Comparison of ENCODE assay signal across 20 cellular contexts in genomic region chr14:75164809-75165208, GRCh38. TPM values are rescaled to one million over a fixed set of nuclear protein-coding genes. Genes with fewer than 3 reads are reported as not detected.
DNase-seq lines count a peak whose midpoint lies in the region; ATAC-seq and TF ChIP-seq lines count a peak whose summit lies in the region.
"Had no signal": no experiment of that assay in that cellular context is flagged by ENCODE, and none has a peak within 500 bp of the region (broad histone marks: within the 10 kb centered on the region; RNA-seq: fewer than 3 reads in every experiment).

No MANE protein-coding gene starts in this region.

- H3K27me3 ChIP-seq in dorsolateral prefrontal cortex (no peaks in the 10 kb centered on the region), parathyroid adenoma (ENCODE audit: control insufficient read depth, insufficient read depth, low read length) (no peaks in the 10 kb centered on the region), tibial nerve (no peaks in the 10 kb centered on the region), gastrocnemius medialis (no peaks in the 10 kb centered on the region)

- H3K4me1 ChIP-seq in parathyroid adenoma = peaks cover 35% of the 10 kb centered on the region
- peaks cover 0 to 97% (median 60%) of the 10 kb centered on the region in 4 donors for H3K4me1 ChIP-seq in tibial nerve
- peaks cover 58% of the 10 kb centered on the region in 2 donors for H3K4me1 ChIP-seq in gastrocnemius medialis

- ATAC-seq in activated T-cell treated with anti-CD3 and anti-CD28 coated beads, Interleukin-2, amount 50 U/mL, for 72 hours (replicated peaks in 1 of 2) = no peak
- ATAC-seq in gastrocnemius medialis = no peak
- no peak for ATAC-seq in GM19467 (IDR thresholded peaks at IDR 0.05; ENCODE audit: unreplicated experiment)

- no peak for DNase-seq in activated T-cell treated with anti-CD3 and anti-CD28 coated beads, Interleukin-2, amount 50 U/mL, for 24 hours
- DNase-seq in activated T-cell treated with anti-CD3 and anti-CD28 coated beads, Interleukin-2, amount 50 U/mL, for 72 hours = no peak
- no peak for DNase-seq in dorsolateral prefrontal cortex
- DNase-seq in tibial nerve (ENCODE audit: low spot score in 2 of 2) = no peak
- no peak for DNase-seq in HuH-7.5 (ENCODE audit: low spot score)
- no peak for DNase-seq in gastrocnemius medialis
- DNase-seq: HCEC 1CT, IMR-90, KG1, MM.1S, NCI-H2029, NCI-H446 treated with DMSO at 0.1 percent for 48 hours, NCI-H526, RPMI8226, SHP77 had no signal

- TF ChIP-seq CTCF in dorsolateral prefrontal cortex (IDR thresholded peaks at IDR 0.05 in 54 of 56, conservative IDR thresholded peaks at IDR 0.05 in 2 of 56; ENCODE audit: low read depth in 1 of 56, partially characterized antibody in 56 of 56) = no peak
- no peak for TF ChIP-seq CTCF in parathyroid adenoma (IDR thresholded peaks at IDR 0.05)
- no peak for TF ChIP-seq CTCF in tibial nerve (IDR thresholded peaks at IDR 0.05)
- no peak for TF ChIP-seq CTCF in gastrocnemius medialis (IDR thresholded peaks at IDR 0.05 in 4 of 5, conservative IDR thresholded peaks at IDR 0.05 in 1 of 5)

- H3K79me2 ChIP-seq in parathyroid adenoma = peaks cover 77% of the 10 kb centered on the region

- H3K27ac ChIP-seq in dorsolateral prefrontal cortex (peak overlapping the region; percentile 42 to 99 (median 93)), parathyroid adenoma (peak overlapping the region; percentile 16), tibial nerve (peak overlapping the region; percentile 62 to 100 (median 86)), gastrocnemius medialis (no peak overlapping the region)
- H3K27ac ChIP-seq: 22Rv1 had no signal

- H3K4me2 ChIP-seq in parathyroid adenoma (ENCODE audit: low read length) = no peak overlapping the region

- no peak overlapping the region for H3K9ac ChIP-seq in parathyroid adenoma

- in situ Hi-C loops in gastrocnemius medialis (cut with MboI; ENCODE audit: low sequenced_read_pairs in 4 of 4) = no loop called here

- TF ChIP-seq EP300 in tibial nerve (IDR thresholded peaks at IDR 0.05) = no peak

- H3K9me3 Mint-ChIP-seq in activated T-cell treated with anti-CD3 and anti-CD28 coated beads, Interleukin-2, amount 50 U/mL, for 24 hours = no peaks in the 10 kb centered on the region
- no peaks in the 10 kb centered on the region for H3K9me3 Mint-ChIP-seq in activated T-cell treated with anti-CD3 and anti-CD28 coated beads, Interleukin-2, amount 50 U/mL, for 72 hours

- H3K36me3 ChIP-seq in parathyroid adenoma (ENCODE audit: control insufficient read depth, insufficient read depth, low read length) (no peaks in the 10 kb centered on the region), tibial nerve (no peaks in the 10 kb centered on the region), gastrocnemius medialis (no peaks in the 10 kb centered on the region)

- peaks cover 20% of the 10 kb centered on the region for H3K36me3 Mint-ChIP-seq in activated T-cell treated with anti-CD3 and anti-CD28 coated beads, Interleukin-2, amount 50 U/mL, for 24 hours (ENCODE audit: low read depth)
- peaks cover 0 to 5% of the 10 kb centered on the region in 2 donors for H3K36me3 Mint-ChIP-seq in activated T-cell treated with anti-CD3 and anti-CD28 coated beads, Interleukin-2, amount 50 U/mL, for 72 hours (ENCODE audit: insufficient read depth in 2 of 2)

- H3K9me3 ChIP-seq in parathyroid adenoma (ENCODE audit: control insufficient read depth, low read length) (no peaks in the 10 kb centered on the region), tibial nerve (no peaks in the 10 kb centered on the region), gastrocnemius medialis (no peaks in the 10 kb centered on the region)

- peak overlapping the region; percentile 4 for H3K27ac Mint-ChIP-seq in activated T-cell treated with anti-CD3 and anti-CD28 coated beads, Interleukin-2, amount 50 U/mL, for 24 hours
- no peak overlapping the region for H3K27ac Mint-ChIP-seq in activated T-cell treated with anti-CD3 and anti-CD28 coated beads, Interleukin-2, amount 50 U/mL, for 72 hours
- H3K27ac Mint-ChIP-seq: B cell had no signal

- H3K4me3 Mint-ChIP-seq in activated T-cell treated with anti-CD3 and anti-CD28 coated beads, Interleukin-2, amount 50 U/mL, for 24 hours = no peak overlapping the region
- H3K4me3 Mint-ChIP-seq in activated T-cell treated with anti-CD3 and anti-CD28 coated beads, Interleukin-2, amount 50 U/mL, for 72 hours = no peak overlapping the region
- H3K4me3 Mint-ChIP-seq: B cell, CD14-positive monocyte had no signal

- no peak for TF ChIP-seq POLR2A in tibial nerve (IDR thresholded peaks at IDR 0.05)
- no peak for TF ChIP-seq POLR2A in gastrocnemius medialis (IDR thresholded peaks at IDR 0.05)

- intact Hi-C loops in dorsolateral prefrontal cortex (cut with DNase I) (loop anchor here in 1 of 2 donors (1.0 kb wide), 1 partner anchor 17 kb away; no protein-coding TSS in a partner anchor), gastrocnemius medialis (cut with DNase I; ENCODE audit: low total_unique reads) (no loop called here)

- H3K27me3 Mint-ChIP-seq in activated T-cell treated with anti-CD3 and anti-CD28 coated beads, Interleukin-2, amount 50 U/mL, for 24 hours = no peaks in the 10 kb centered on the region
- H3K27me3 Mint-ChIP-seq in activated T-cell treated with anti-CD3 and anti-CD28 coated beads, Interleukin-2, amount 50 U/mL, for 72 hours (ENCODE audit: low read depth) = no peaks in the 10 kb centered on the region
- H3K27me3 Mint-ChIP-seq: B cell had no signal

- no peak overlapping the region for H3K4me3 ChIP-seq in dorsolateral prefrontal cortex
- no peak overlapping the region for H3K4me3 ChIP-seq in parathyroid adenoma (ENCODE audit: low read depth, low read length)
- no peak overlapping the region for H3K4me3 ChIP-seq in tibial nerve
- H3K4me3 ChIP-seq in gastrocnemius medialis = no peak overlapping the region

- 90 to 94% methylated on average over 1 of the region's 1 CpG for WGBS in tibial nerve, 2 donors

- peaks cover 71% of the 10 kb centered on the region for H3K4me1 Mint-ChIP-seq in activated T-cell treated with anti-CD3 and anti-CD28 coated beads, Interleukin-2, amount 50 U/mL, for 24 hours (ENCODE audit: low read depth)
- H3K4me1 Mint-ChIP-seq in activated T-cell treated with anti-CD3 and anti-CD28 coated beads, Interleukin-2, amount 50 U/mL, for 72 hours (ENCODE audit: low read depth) = peaks cover 66% of the 10 kb centered on the region

- no peak overlapping the region for H2AFZ ChIP-seq in parathyroid adenoma

RNA-seq across cellular contexts. Expression of gene TMED10, which starts 11.6 kb away (rescaled TPM):
- 100 to 1,000 TPM; 187 to 235 TPM for total RNA-seq in activated T-cell treated with anti-CD3 and anti-CD28 coated beads, Interleukin-2, amount 50 U/mL, for 72 hours
- total RNA-seq in dorsolateral prefrontal cortex (100 to 1,000 TPM; 120 to 287 (median 172) TPM), tibial nerve (100 to 1,000 TPM; 262 to 296 (median 280) TPM), gastrocnemius medialis (100 to 1,000 TPM; 161 to 362 (median 255) TPM)

RNA-seq across cellular contexts. Expression of gene NEK9, which starts 38.0 kb away (rescaled TPM):
- total RNA-seq in activated T-cell treated with anti-CD3 and anti-CD28 coated beads, Interleukin-2, amount 50 U/mL, for 72 hours = 10 to 100 TPM; 64.1 to 77.5 TPM
- 100 to 1,000 TPM in 7 of 120 experiments, 10 to 100 TPM in 113; 54.3 to 112 (median 74.8) TPM for total RNA-seq in dorsolateral prefrontal cortex
- total RNA-seq in tibial nerve = 100 to 1,000 TPM in 2 of 4 donors, 10 to 100 TPM in 2; 76.1 to 109 (median 94.4) TPM
- total RNA-seq in gastrocnemius medialis = 10 to 100 TPM; 36.3 to 93.2 (median 42.6) TPM

Comparison
In these comparisons a context has a peak if more than half of its experiments do, and no peak if none do; other contexts are left out.
1. H3K27ac ChIP-seq: peak in dorsolateral prefrontal cortex (59 of 59), parathyroid adenoma (single experiment) and tibial nerve (4 of 4); none in gastrocnemius medialis (0 of 4).